Comparison of ENCODE assay signal across 6 cellular contexts in the genomic region with DNA sequence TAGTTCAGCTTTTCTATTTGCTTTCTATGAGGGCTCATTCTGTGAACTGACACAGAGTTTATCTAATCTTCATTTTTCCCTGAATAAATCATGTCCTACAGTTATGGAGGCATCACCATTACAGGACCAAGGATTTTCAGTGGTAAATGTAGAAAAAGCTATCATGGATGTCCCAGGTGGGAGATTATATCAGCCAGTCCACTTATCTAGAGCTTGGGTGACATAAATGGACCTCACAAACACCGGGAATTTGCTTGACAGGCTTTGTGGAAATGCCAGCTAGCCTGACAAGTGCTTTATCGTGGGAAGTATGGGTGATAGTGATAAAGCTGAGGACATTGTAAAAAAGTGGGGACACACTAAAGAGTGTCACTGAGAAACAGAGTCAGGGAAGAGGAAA.
"Had no signal": no experiment of that assay in that cellular context is flagged by ENCODE, and none has a peak within 500 bp of the region (broad histone marks: within the 10 kb centered on the region; RNA-seq: fewer than 3 reads in every experiment).

No MANE protein-coding gene starts in this region.

- H3K4me3 Mint-ChIP-seq: H9 had no signal

- H3K4me3 ChIP-seq: K562 had no signal

- ATAC-seq: K562 had no signal

- H3K27ac Mint-ChIP-seq: H9 had no signal

- DNase-seq: GOT3, H9, HCEC 1CT, IMR-90, KG1 had no signal

- H3K4me1 Mint-ChIP-seq: H9 had no signal

- H3K9me3 Mint-ChIP-seq: H9 had no signal
